8 cellular contexts compared by ENCODE assay signal in genomic region chr15:81311834-81312459, GRCh38. TPM values are rescaled to one million over a fixed set of nuclear protein-coding genes. Genes with fewer than 3 reads are reported as not detected.
DNase-seq lines count a peak whose midpoint lies in the region; ATAC-seq, FAIRE-seq and TF ChIP-seq lines count a peak whose summit lies in the region.

No MANE protein-coding gene starts in this region.

- TF ChIP-seq POLR2A in H54 (IDR thresholded peaks at IDR 0.05; ENCODE audit: low read depth, low read length) = no peak

- no peak for FAIRE-seq in H54 (lab: Jason Lieb, UNC)

- DNase-seq in amniotic epithelial cell (ENCODE audit: low read depth) (peak; percentile 24), sciatic nerve (ENCODE audit: low spot score) (no peak), H54 (ENCODE audit: insufficient read length, low spot score) (no peak), HT-29 (ENCODE audit: low spot score) (no peak), HPDE6-E6E7 (ENCODE audit: extremely low spot score) (no peak), NCI-H1048 (lab: John Stamatoyannopoulos, UW) (no peak)

- ATAC-seq in GM18867 (IDR thresholded peaks at IDR 0.05; ENCODE audit: unreplicated experiment) (peak; percentile 72), HG03342 (IDR thresholded peaks at IDR 0.05; ENCODE audit: unreplicated experiment) (peak; percentile 71), sciatic nerve (peak; percentile 47)

- intact Hi-C loops in sciatic nerve (cut with DNase I) = no loop called here

RNA-seq across cellular contexts. Expression of gene STARD5, which starts 12.0 kb away (rescaled TPM):
- 6.1 TPM for total RNA-seq in sciatic nerve
- total RNA-seq in HT-29 (2014; rRNA removed; shearing (Covaris generic)) = 0.31 and 1.3 TPM in 2 replicates
